25 cellular contexts compared by ENCODE assay signal in genomic region chr1:213666113-213666512, GRCh38.
DNase-seq lines count a peak whose midpoint lies in the region; ATAC-seq, FAIRE-seq and TF ChIP-seq lines count a peak whose summit lies in the region.
"Had no signal": no experiment of that assay in that cellular context is flagged by ENCODE, and none has a peak within 500 bp of the region (broad histone marks: within the 10 kb centered on the region; RNA-seq: fewer than 3 reads in every experiment).

No MANE protein-coding gene starts in this region.

- FAIRE-seq in GM12892 (lab: Jason Lieb, UNC), result no peak
- FAIRE-seq: endothelial cell of umbilical vein, GM19239 had no signal

- H3K4me1 ChIP-seq in foreskin keratinocyte, result no peaks in the 10 kb centered on the region
- H3K4me1 ChIP-seq: ascending aorta, heart right ventricle, SJCRH30, tibial nerve had no signal

- peak; percentile 26 for TF ChIP-seq CTCF in foreskin keratinocyte (conservative IDR thresholded peaks at IDR 0.05)

- TF ChIP-seq POLR2A in GM12892 (IDR thresholded peaks at IDR 0.05; ENCODE audit: low read depth, low read length), result no peak

- H3K27me3 ChIP-seq in foreskin keratinocyte, result no peaks in the 10 kb centered on the region
- H3K27me3 ChIP-seq: ascending aorta, SJCRH30, tibial nerve had no signal

- DNase-seq in DMS53 (lab: John Stamatoyannopoulos, UW) (peak; percentile 50), DMS53 treated with DMSO at 0.1 percent for 48 hours (lab: John Stamatoyannopoulos, UW; ENCODE audit: unreplicated experiment) (no peak), NCI-H2029 (lab: John Stamatoyannopoulos, UW) (peak; percentile 12), NOMO-1 (lab: John Stamatoyannopoulos, UW; ENCODE audit: unreplicated experiment in 2 of 2) (peak; percentile 17 to 23), foreskin keratinocyte (no peak), cardiac septum (ENCODE audit: low spot score) (no peak), epidermal melanocyte (ENCODE audit: insufficient read length, low spot score) (no peak), GM12892 (ENCODE audit: insufficient read length) (no peak)
- DNase-seq: activated CD4-positive, alpha-beta T cell treated with anti-CD3 and anti-CD28 coated beads, Interleukin-2, amount 50 U/mL, for 1 hour; central memory CD4-positive, alpha-beta T cell; dorsolateral prefrontal cortex; EL; GOT3; heart right ventricle; left colon; mesendoderm; naive B cell; NCI-H446 treated with DMSO at 0.1 percent for 48 hours had no signal

- ATAC-seq in foreskin keratinocyte, result no peak
- ATAC-seq: activated T-helper 17 cell treated with anti-CD3 and anti-CD28 coated beads, Interleukin-2, amount 50 U/mL, for 72 hours; heart right ventricle; left colon; Panc1 had no signal

- intact Hi-C loops in cardiac septum (cut with DNase I), result no loop called here

- no peak overlapping the region for H3K27ac ChIP-seq in foreskin keratinocyte
- H3K27ac ChIP-seq: ascending aorta, dorsolateral prefrontal cortex, heart right ventricle, SJCRH30, tibial nerve had no signal

Comparison
In these comparisons a context has a peak if more than half of its experiments do, and no peak if none do; other contexts are left out.
1. DNase-seq: peak in DMS53 (single experiment), NCI-H2029 (single experiment) and NOMO-1 (2 of 2); none in DMS53 treated with DMSO at 0.1 percent for 48 hours (single experiment), foreskin keratinocyte (0 of 2), cardiac septum (single experiment), epidermal melanocyte (single experiment) and GM12892 (single experiment).